8 cellular contexts compared by ENCODE assay signal in genomic region chr1:90356101-90356500, GRCh38.
"Had no signal": no experiment of that assay in that cellular context is flagged by ENCODE, and none has a peak within 500 bp of the region (broad histone marks: within the 10 kb centered on the region; RNA-seq: fewer than 3 reads in every experiment).

No MANE protein-coding gene starts in this region.

- H3K4me3 ChIP-seq: GM23248, GM23338, HAP-1 had no signal

- H3K27ac Mint-ChIP-seq: GM23338, H9, HFFc6 had no signal

- H3K9me3 ChIP-seq: HAP-1 had no signal

- DNase-seq: GM23248, GOT3, H7, H9, HCEC 1CT, HFFc6 had no signal

- H3K4me1 ChIP-seq: HAP-1 had no signal

- H3K36me3 ChIP-seq: HAP-1 had no signal

- H3K4me3 Mint-ChIP-seq: GM23338, H9, HFFc6 had no signal

- H3K27ac ChIP-seq: GM23248 had no signal

- H3K9me3 Mint-ChIP-seq: GM23338, H9 had no signal
